ENCODE assay signal across 24 cellular contexts in genomic region chr10:60913091-60913490, GRCh38. TPM values are rescaled to one million over a fixed set of nuclear protein-coding genes. Genes with fewer than 3 reads are reported as not detected.
"Had no signal": no experiment of that assay in that cellular context is flagged by ENCODE, and none has a peak within 500 bp of the region (broad histone marks: within the 10 kb centered on the region; RNA-seq: fewer than 3 reads in every experiment).

No MANE protein-coding gene starts in this region.

- H3K4me3 Mint-ChIP-seq: activated naive CD8-positive, alpha-beta T cell; activated T-cell treated with anti-CD3 and anti-CD28 coated beads, Interleukin-2, amount 50 U/mL, for 4 hours; natural killer cell treated with Interleukin-12 subunit alpha and Interleukin-12 subunit beta and Interleukin-15 and Interleukin-18, amount 100 ng/mL, for 72 hours; stimulated activated naive B cell treated with anti-CD40 and anti-IgM and Interleukin-4, amounts not matched to agents 10 μg/mL and 1 μg/mL and 100 μg/mL, for 72 hours; T-helper 1 cell treated with Interleukin-12 subunit alpha and Interleukin-12 subunit beta and Interleukin-4 antibody, amounts not matched to agents 30 μg/mL and 1 μg/mL, for 36 hours had no signal

- H3K4me2 ChIP-seq: smooth muscle cell had no signal

- ATAC-seq: activated T-cell treated with anti-CD3 and anti-CD28 coated beads, Interleukin-2, amount 50 U/mL, for 4 hours; natural killer cell treated with Interleukin-12 subunit alpha and Interleukin-12 subunit beta and Interleukin-15 and Interleukin-18, amount 100 ng/mL, for 72 hours; right lobe of liver; stimulated activated naive B cell treated with anti-CD40 and anti-IgM and Interleukin-4, amounts not matched to agents 10 μg/mL and 1 μg/mL and 100 μg/mL, for 72 hours had no signal

- H3K9me3 Mint-ChIP-seq: activated T-helper 2 cell treated with anti-CD3 and anti-CD28 coated beads, Interferon-gamma antibody, Interleukin-2, Interleukin-4, amounts not matched to agents 10 μg/mL and 5 μg/mL and 100 μg/mL, durations not matched to agents 14 hours and 24 hours and 36 hours; natural killer cell treated with Interleukin-12 subunit alpha and Interleukin-12 subunit beta and Interleukin-15 and Interleukin-18, amount 100 ng/mL, for 72 hours; T-helper 1 cell treated with Interleukin-12 subunit alpha and Interleukin-12 subunit beta and Interleukin-4 antibody, amounts not matched to agents 30 μg/mL and 1 μg/mL, for 36 hours had no signal

- H3K36me3 ChIP-seq: adrenal gland, right lobe of liver, upper lobe of left lung had no signal

- H3K27ac Mint-ChIP-seq: activated naive CD8-positive, alpha-beta T cell; activated T-helper 2 cell treated with anti-CD3 and anti-CD28 coated beads, Interferon-gamma antibody, Interleukin-2, Interleukin-4, amounts not matched to agents 10 μg/mL and 5 μg/mL and 100 μg/mL, durations not matched to agents 14 hours and 24 hours and 36 hours; natural killer cell treated with Interleukin-12 subunit alpha and Interleukin-12 subunit beta and Interleukin-15 and Interleukin-18, amount 100 ng/mL, for 72 hours; stimulated activated naive B cell treated with anti-CD40 and anti-IgM and Interleukin-4, amounts not matched to agents 10 μg/mL and 1 μg/mL and 100 μg/mL, for 72 hours; T-helper 1 cell treated with Interleukin-12 subunit alpha and Interleukin-12 subunit beta and Interleukin-4 antibody, amounts not matched to agents 30 μg/mL and 1 μg/mL, for 36 hours had no signal

- H3K27me3 Mint-ChIP-seq: stimulated activated naive B cell treated with anti-CD40 and anti-IgM and Interleukin-4, amounts not matched to agents 10 μg/mL and 1 μg/mL and 100 μg/mL, for 72 hours had no signal

- FAIRE-seq: bronchial epithelial cell, kidney had no signal

- H3K36me3 Mint-ChIP-seq: activated naive CD8-positive, alpha-beta T cell; natural killer cell treated with Interleukin-12 subunit alpha and Interleukin-12 subunit beta and Interleukin-15 and Interleukin-18, amount 100 ng/mL, for 72 hours had no signal

- H3K27ac ChIP-seq: adrenal gland, epithelial cell of prostate, right lobe of liver had no signal

- H3K9me3 ChIP-seq: adrenal gland, right lobe of liver, upper lobe of left lung had no signal

- H3K27me3 ChIP-seq: adrenal gland, right lobe of liver, upper lobe of left lung had no signal

- H3K4me3 ChIP-seq: adrenal gland, right lobe of liver, smooth muscle cell, upper lobe of left lung had no signal

- DNase-seq: activated CD4-positive, alpha-beta T cell treated with anti-CD3 and anti-CD28 coated beads for 4 hours; activated CD4-positive, alpha-beta T cell treated with anti-CD3 and anti-CD28 coated beads, Interleukin-2, amount 50 U/mL, for 48 hours; activated CD4-positive, CD25-positive, alpha-beta regulatory T cell; activated CD8-positive, alpha-beta memory T cell treated with anti-CD3 and anti-CD28 coated beads, Interleukin-2, amount 50 U/mL, for 48 hours; activated naive CD4-positive, alpha-beta T cell; activated T-cell treated with anti-CD3 and anti-CD28 coated beads, Interleukin-2, amount 50 U/mL, for 4 hours; adrenal gland; cerebellar nuclear complex; cortex of kidney; kidney; right lobe of liver; stimulated activated CD4-positive, alpha-beta T cell treated with anti-CD3 and anti-CD28 coated beads, Interleukin-15, amount 100 ng/mL, for 24 hours; stimulated activated CD8-positive, alpha-beta memory T cell treated with anti-CD3 and anti-CD28 coated beads, Interleukin-4, amount 100 ng/mL, for 48 hours; stimulated activated naive B cell treated with anti-CD40 and anti-IgM and Interleukin-4, amounts not matched to agents 10 μg/mL and 1 μg/mL and 100 μg/mL, for 72 hours; T1000; upper lobe of left lung had no signal

RNA-seq across cellular contexts. Expression of gene RHOBTB1, which starts 30.9 kb away (rescaled TPM):
- total RNA-seq: activated CD8-positive, alpha-beta memory T cell treated with anti-CD3 and anti-CD28 coated beads for 36 hours had no signal
